Comparison of ENCODE assay signal across 8 cellular contexts in the genomic region with DNA sequence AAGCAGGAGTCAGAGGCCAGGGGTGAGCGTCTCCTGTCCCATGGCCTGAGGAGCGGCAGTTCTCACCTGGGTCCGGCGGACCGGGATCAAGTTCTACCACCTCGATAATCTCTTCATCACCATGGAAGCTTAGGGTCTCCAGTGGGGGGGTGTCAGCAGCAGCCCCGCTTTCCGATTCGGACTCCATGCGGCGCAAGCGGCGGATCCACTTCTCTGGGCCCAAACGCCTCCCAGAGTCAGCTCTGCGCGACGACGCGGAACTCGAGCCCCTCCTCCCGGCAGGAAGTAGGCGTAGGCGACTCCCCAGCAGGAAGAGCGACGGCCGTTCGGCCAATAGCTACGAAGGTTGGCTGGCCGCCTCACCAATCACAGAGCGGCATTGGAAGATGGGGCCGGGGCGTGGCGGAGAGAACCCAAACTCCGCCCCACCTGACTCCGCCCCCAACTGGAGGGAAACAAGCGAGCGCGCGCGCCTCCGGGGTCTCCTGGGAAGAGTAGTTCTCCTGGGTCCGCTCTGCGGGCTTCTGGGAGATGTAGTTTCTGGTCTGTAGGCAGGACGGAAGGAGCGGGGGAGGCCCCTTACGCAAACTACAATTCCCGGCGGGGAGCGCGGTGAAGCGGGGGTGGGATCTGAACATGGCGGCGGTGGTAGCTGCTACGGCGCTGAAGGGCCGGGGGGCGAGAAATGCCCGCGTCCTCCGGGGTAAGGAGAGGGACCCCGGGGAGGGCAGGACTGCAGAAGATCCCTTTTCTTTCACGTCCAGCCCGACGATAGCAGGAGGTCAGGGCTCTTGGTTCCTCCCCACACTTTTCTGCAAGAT. TPM values are rescaled to one million over a fixed set of nuclear protein-coding genes. Genes with fewer than 3 reads are reported as not detected.
DNase-seq lines count a peak whose midpoint lies in the region; ATAC-seq and TF ChIP-seq lines count a peak whose summit lies in the region.

AAMP (minus strand) TSS at position 238 of the 821 bp plus-strand sequence; CDS start at position 187, 51 bp downstream.
PNKD (plus strand) TSS at position 620 of the 821 bp plus-strand sequence; CDS start at position 637, 17 bp downstream.

- H3K4me1 ChIP-seq in hepatocyte (ENCODE audit: insufficient read depth): peaks cover 24% of the 10 kb centered on the region

- peaks cover 43% of the 10 kb centered on the region for H3K79me2 ChIP-seq in hepatocyte

- H2AFZ ChIP-seq in hepatocyte: no peak within 1 kb of the TSS

- no peaks in the 10 kb centered on the region for H3K27me3 ChIP-seq in hepatocyte

- H3K9me2 ChIP-seq in hepatocyte (replicated peaks; ENCODE audit: insufficient read depth): no peaks in the 10 kb centered on the region

- DNase-seq in NCI-H2081 (lab: John Stamatoyannopoulos, UW) (peak; percentile 99), T1000 (lab: John Stamatoyannopoulos, UW) (peak; percentile 99), astrocyte of the hippocampus (ENCODE audit: low read depth, low spot score) (peak; percentile 100), hepatocyte (ENCODE audit: low spot score) (peak; percentile 100), renal cortical epithelial cell (ENCODE audit: low read depth) (peak; percentile 97), cortex of kidney (lab: John Stamatoyannopoulos, UW) (no peak)

- peak within 1 kb of the TSS; percentile 17 for H3K4me3 ChIP-seq in hepatocyte

- peaks cover 7% of the 10 kb centered on the region for H4K20me1 ChIP-seq in hepatocyte (ENCODE audit: insufficient read depth, poor library complexity, severe bottlenecking)

- peak within 1 kb of the TSS; percentile 77 for H3K27ac ChIP-seq in hepatocyte

- H3K36me3 ChIP-seq in hepatocyte (replicated peaks; ENCODE audit: insufficient read depth, low read depth): no peaks in the 10 kb centered on the region

- peak; percentile 25 for TF ChIP-seq CTCF in hepatocyte (IDR thresholded peaks at IDR 0.05; ENCODE audit: poor library complexity)

- under 1% methylated on average over 54 of the region's 64 CpGs for WGBS in hepatocyte (ENCODE audit: low lambda C conversion rate, missing lambda C conversion rate)

- no peaks in the 10 kb centered on the region for H3K9me3 ChIP-seq in hepatocyte (ENCODE audit: low read depth)

- ATAC-seq in GM18508 (IDR thresholded peaks at IDR 0.05; ENCODE audit: insufficient read depth, unreplicated experiment) (peak; percentile 83), HG03025 (IDR thresholded peaks at IDR 0.05; ENCODE audit: low FRiP score, unreplicated experiment) (peak; percentile 83)

- H3K4me2 ChIP-seq in hepatocyte: peak within 1 kb of the TSS; percentile 96

RNA-seq across cellular contexts. Expression of gene AAMP, which starts in this region (rescaled TPM):
- total RNA-seq in hepatocyte (104 and 140 TPM in 2 replicates), renal cortical epithelial cell (144 and 167 TPM in 2 replicates)
- polyA plus RNA-seq in hepatocyte: 166 and 179 TPM in 2 replicates

RNA-seq across cellular contexts. Expression of gene PNKD, which starts in this region (rescaled TPM):
- total RNA-seq in hepatocyte: 48.7 and 56.3 TPM in 2 replicates
- polyA plus RNA-seq in hepatocyte: 140 and 145 TPM in 2 replicates
- 37.2 and 74.1 TPM in 2 replicates for total RNA-seq in renal cortical epithelial cell
